In the genomic region with DNA sequence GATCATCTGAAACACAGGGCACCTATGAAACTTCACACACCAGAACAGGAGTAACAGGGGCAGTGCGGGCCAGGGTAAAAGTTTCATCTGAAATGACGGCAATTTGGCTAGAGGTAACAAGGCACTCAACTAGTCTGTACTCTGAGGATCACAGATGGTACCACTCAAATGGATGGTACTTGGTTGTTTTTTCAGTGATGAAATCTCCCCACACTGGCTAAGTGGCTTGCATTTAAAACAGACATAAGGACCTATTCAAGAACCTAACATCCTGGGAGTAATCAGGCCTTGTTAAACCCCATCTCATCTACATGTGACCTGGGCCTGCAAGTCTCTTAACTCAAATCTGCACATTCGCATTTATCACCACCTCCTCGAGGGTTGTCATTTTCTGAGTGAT, we compare ENCODE assay signal across 25 cellular contexts.
"Had no signal": no experiment of that assay in that cellular context is flagged by ENCODE, and none has a peak within 500 bp of the region (broad histone marks: within the 10 kb centered on the region; RNA-seq: fewer than 3 reads in every experiment).

No MANE protein-coding gene starts in this region.

- H3K36me3 ChIP-seq: pancreas, right lobe of liver, suprapubic skin had no signal

- ATAC-seq: effector memory CD8-positive, alpha-beta T cell; left colon; left ventricle myocardium superior; natural killer cell; pancreas; right lobe of liver; stimulated activated naive CD8-positive, alpha-beta T cell treated with anti-CD3 and anti-CD28 coated beads, Interleukin-15, amount 100 ng/mL, for 72 hours had no signal

- H3K4me1 ChIP-seq: esophagus squamous epithelium, pancreas, right lobe of liver, suprapubic skin had no signal

- DNase-seq: cortex of kidney; effector memory CD8-positive, alpha-beta T cell; erythroblast; esophagus squamous epithelium; foreskin melanocyte; glutamatergic neuron; hypothalamus; immature natural killer cell; islet precursor cell; kidney glomerular epithelial cell; left colon; left ventricle myocardium superior; natural killer cell; pancreas; right lobe of liver; small intestine; stimulated activated CD4-positive, alpha-beta T cell treated with anti-CD3 and anti-CD28 coated beads, Interleukin-1b, Interleukin-23, amount 100 ng/mL, for 48 hours; stimulated activated CD4-positive, alpha-beta T cell treated with anti-CD3 and anti-CD28 coated beads, Interleukin-4, amount 100 ng/mL, for 1 hour; stimulated activated CD8-positive, alpha-beta memory T cell treated with anti-CD3 and anti-CD28 coated beads, Interleukin-4, amount 100 ng/mL, for 48 hours; stimulated activated naive CD4-positive, alpha-beta T cell; stimulated activated naive CD8-positive, alpha-beta T cell treated with anti-CD3 and anti-CD28 coated beads, Interleukin-15, amount 100 ng/mL, for 72 hours; trophoblast cell had no signal

- H3K9me3 ChIP-seq: esophagus squamous epithelium, neutrophil, pancreas, right lobe of liver, suprapubic skin had no signal

- H3K27me3 ChIP-seq: esophagus squamous epithelium, neutrophil, pancreas, right lobe of liver, suprapubic skin had no signal

- H3K27ac ChIP-seq: esophagus squamous epithelium, neutrophil, pancreas, right lobe of liver, suprapubic skin had no signal

- H3K4me3 ChIP-seq: esophagus squamous epithelium, lung, pancreas, right lobe of liver, suprapubic skin had no signal
